23 cellular contexts compared by ENCODE assay signal in genomic region chr10:82591421-82591820, GRCh38.
A peak's percentile ranks its signal among the peaks of the same experiment; 100 is the strongest.
DNase-seq lines count a peak whose midpoint lies in the region; ATAC-seq, FAIRE-seq and TF ChIP-seq lines count a peak whose summit lies in the region.
"Had no signal": no experiment of that assay in that cellular context is flagged by ENCODE, and none has a peak within 500 bp of the region (broad histone marks: within the 10 kb centered on the region; RNA-seq: fewer than 3 reads in every experiment).

No MANE protein-coding gene starts in this region.

- H3K36me3 Mint-ChIP-seq in immature natural killer cell = no peaks in the 10 kb centered on the region
- H3K36me3 Mint-ChIP-seq: CD4-positive, CD25-positive, alpha-beta regulatory T cell; CD8-positive, alpha-beta T cell had no signal

- no peak overlapping the region for H3K4me3 Mint-ChIP-seq in immature natural killer cell
- H3K4me3 Mint-ChIP-seq: B cell; CD4-positive, CD25-positive, alpha-beta regulatory T cell; CD8-positive, alpha-beta T cell had no signal

- H3K9me3 ChIP-seq in body of pancreas (no peaks in the 10 kb centered on the region), pancreas (no peaks in the 10 kb centered on the region), smooth muscle cell (replicated peaks; ENCODE audit: low read depth) (no peaks in the 10 kb centered on the region)

- no peak for TF ChIP-seq POLR2A in body of pancreas (IDR thresholded peaks at IDR 0.05)

- intact Hi-C loops in body of pancreas (cut with DNase I) = no loop called here
- intact Hi-C loops in pancreas (cut with DNase I) = no loop called here

- no peak for FAIRE-seq in pancreas (lab: Jason Lieb, UNC)
- FAIRE-seq: A204.1, D721Med, GM12878, GM19239, H1 had no signal

- peak overlapping the region in 2 of 4 donors; percentile 43 to 56 for H3K27ac ChIP-seq in body of pancreas
- peak overlapping the region in 2 of 4 donors; percentile 38 to 42 for H3K27ac ChIP-seq in pancreas
- H3K27ac ChIP-seq in smooth muscle cell (ENCODE audit: low read depth) = no peak overlapping the region
- H3K27ac ChIP-seq: BLaER1, C4-2B, GM23248 had no signal

- peaks cover 26% of the 10 kb centered on the region for H3K4me1 ChIP-seq in body of pancreas
- H3K4me1 ChIP-seq in pancreas = peaks cover 8 to 21% (median 11%) of the 10 kb centered on the region in 3 donors
- H3K4me1 ChIP-seq in smooth muscle cell (ENCODE audit: low read depth) = no peaks in the 10 kb centered on the region
- H3K4me1 ChIP-seq: BLaER1 had no signal

- DNase-seq in LNCaP clone FGC (ENCODE audit: low read depth) (peak; percentile 27), body of pancreas (no peak), pancreas (no peak), smooth muscle cell (lab: John Stamatoyannopoulos, UW; ENCODE audit: unreplicated experiment) (no peak), immature natural killer cell (no peak)
- DNase-seq: CD4-positive, CD25-positive, alpha-beta regulatory T cell; CD8-positive, alpha-beta T cell; DMS 273 treated with DMSO at 0.1 percent for 48 hours; DMS79; EL; GDM1; GM23248; H7; HCEC 1CT had no signal

- no peak overlapping the region for H3K4me3 ChIP-seq in LNCaP clone FGC (ENCODE audit: low read depth, low read length)
- H3K4me3 ChIP-seq in body of pancreas = no peak overlapping the region
- H3K4me3 ChIP-seq in pancreas = no peak overlapping the region
- no peak overlapping the region for H3K4me3 ChIP-seq in smooth muscle cell
- H3K4me3 ChIP-seq: BLaER1, GM12878, GM23248 had no signal

- peaks cover 0 to 28% (median 4%) of the 10 kb centered on the region in 6 donors for H3K9me3 Mint-ChIP-seq in immature natural killer cell

- H2AFZ ChIP-seq in smooth muscle cell (ENCODE audit: low read depth) = no peak overlapping the region
- H2AFZ ChIP-seq: GM23248 had no signal

- no peak for TF ChIP-seq CTCF in LNCaP clone FGC (IDR thresholded peaks at IDR 0.05; ENCODE audit: control insufficient read depth, extremely low read depth, insufficient read depth)
- no peak for TF ChIP-seq CTCF in body of pancreas (IDR thresholded peaks at IDR 0.05)
- no peak for TF ChIP-seq CTCF in pancreas (IDR thresholded peaks at IDR 0.05)
- no peak for TF ChIP-seq CTCF in smooth muscle cell (IDR thresholded peaks at IDR 0.05; ENCODE audit: borderline replicate concordance, insufficient read depth, poor library complexity, severe bottlenecking)

- peak; percentile 84 for ATAC-seq in body of pancreas
- peak; percentile 85 to 95 (median 90) for ATAC-seq in pancreas
- no peak for ATAC-seq in HG03342 (IDR thresholded peaks at IDR 0.05; ENCODE audit: unreplicated experiment)
- ATAC-seq: CD8-positive, alpha-beta T cell; GM12878 had no signal

- no peaks in the 10 kb centered on the region for H3F3A ChIP-seq in smooth muscle cell (ENCODE audit: low read depth)

- no peak overlapping the region for H3K4me2 ChIP-seq in smooth muscle cell
- H3K4me2 ChIP-seq: BLaER1 had no signal

- H3K4me1 Mint-ChIP-seq in immature natural killer cell = no peaks in the 10 kb centered on the region
- H3K4me1 Mint-ChIP-seq: B cell; CD4-positive, CD25-positive, alpha-beta regulatory T cell had no signal

- no peaks in the 10 kb centered on the region for H3K36me3 ChIP-seq in body of pancreas (replicated peaks in 1 of 2; ENCODE audit: insufficient read depth in 1 of 2, low read depth in 2 of 2)
- H3K36me3 ChIP-seq in pancreas = no peaks in the 10 kb centered on the region
- no peaks in the 10 kb centered on the region for H3K36me3 ChIP-seq in smooth muscle cell (ENCODE audit: low read depth)
- H3K36me3 ChIP-seq: BLaER1 had no signal

- peaks cover 0 to 4% (median 0%) of the 10 kb centered on the region in 3 donors for H3K27me3 Mint-ChIP-seq in immature natural killer cell (ENCODE audit: low read depth in 3 of 3)
- H3K27me3 Mint-ChIP-seq: B cell; CD4-positive, CD25-positive, alpha-beta regulatory T cell had no signal

- H3K27me3 ChIP-seq in body of pancreas (no peaks in the 10 kb centered on the region), pancreas (no peaks in the 10 kb centered on the region), smooth muscle cell (ENCODE audit: low read depth) (no peaks in the 10 kb centered on the region)
- H3K27me3 ChIP-seq: BLaER1 had no signal

- H4K20me1 ChIP-seq in smooth muscle cell (ENCODE audit: low read depth) = no peaks in the 10 kb centered on the region
- H4K20me1 ChIP-seq: BLaER1 had no signal

- 19% methylated on average over 2 of the region's 2 CpGs for WGBS in body of pancreas, 2 donors
- 21 to 25% methylated on average over 2 of the region's 2 CpGs for WGBS in pancreas, 2 donors
- WGBS in smooth muscle cell (ENCODE audit: low lambda C conversion rate) = 87% methylated on average over 2 of the region's 2 CpGs

- H3K9ac ChIP-seq in smooth muscle cell (ENCODE audit: low read depth) = no peak overlapping the region
- H3K9ac ChIP-seq: BLaER1, GM23248 had no signal

- H3K27ac Mint-ChIP-seq in immature natural killer cell = no peak overlapping the region
- H3K27ac Mint-ChIP-seq: B cell; CD4-positive, CD25-positive, alpha-beta regulatory T cell; CD8-positive, alpha-beta T cell had no signal

- H3K79me2 ChIP-seq in smooth muscle cell (ENCODE audit: low read depth) = no peaks in the 10 kb centered on the region
